25 cellular contexts compared by ENCODE assay signal in genomic region chr11:1586699-1587098, GRCh38. TPM values are rescaled to one million over a fixed set of nuclear protein-coding genes. Genes with fewer than 3 reads are reported as not detected.
DNase-seq lines count a peak whose midpoint lies in the region; ATAC-seq, FAIRE-seq and TF ChIP-seq lines count a peak whose summit lies in the region.
"Had no signal": no experiment of that assay in that cellular context is flagged by ENCODE, and none has a peak within 500 bp of the region (broad histone marks: within the 10 kb centered on the region; RNA-seq: fewer than 3 reads in every experiment).

No MANE protein-coding gene starts in this region.

- no peak for TF ChIP-seq CTCF in kidney (IDR thresholded peaks at IDR 0.05; ENCODE audit: borderline replicate concordance, extremely low read depth, insufficient read depth)
- TF ChIP-seq CTCF in sigmoid colon (IDR thresholded peaks at IDR 0.05) = no peak
- no peak for TF ChIP-seq CTCF in omental fat pad (IDR thresholded peaks at IDR 0.05)

- H3K36me3 ChIP-seq in CD4-positive, CD25-positive, alpha-beta regulatory T cell (ENCODE audit: control insufficient read depth, insufficient read depth, low read length) = no peaks in the 10 kb centered on the region
- H3K36me3 ChIP-seq in kidney (ENCODE audit: control insufficient read depth in 1 of 2, insufficient read depth in 2 of 2, low read length in 2 of 2) (no peaks in the 10 kb centered on the region), sigmoid colon (no peaks in the 10 kb centered on the region)

- peaks cover 6 to 47% (median 10%) of the 10 kb centered on the region in 4 donors for H3K4me1 Mint-ChIP-seq in CD4-positive, CD25-positive, alpha-beta regulatory T cell
- H3K4me1 Mint-ChIP-seq in activated naive CD8-positive, alpha-beta T cell treated with anti-CD3 and anti-CD28 coated beads for 36 hours = peaks cover 13% of the 10 kb centered on the region

- H3K9me3 ChIP-seq in CD4-positive, CD25-positive, alpha-beta regulatory T cell (ENCODE audit: control insufficient read depth in 2 of 2, low read length in 2 of 2) = no peaks in the 10 kb centered on the region
- H3K9me3 ChIP-seq in kidney (ENCODE audit: control insufficient read depth in 1 of 2, low read length in 2 of 2) = no peaks in the 10 kb centered on the region
- H3K9me3 ChIP-seq in sigmoid colon = no peaks in the 10 kb centered on the region
- H3K9me3 ChIP-seq: Caco-2 had no signal

- H3K27me3 Mint-ChIP-seq in CD4-positive, CD25-positive, alpha-beta regulatory T cell = peaks cover 8% of the 10 kb centered on the region
- H3K27me3 Mint-ChIP-seq in activated naive CD8-positive, alpha-beta T cell treated with anti-CD3 and anti-CD28 coated beads for 36 hours = peaks cover 42% of the 10 kb centered on the region

- H3K9ac ChIP-seq in kidney (ENCODE audit: low read length in 2 of 2) = no peak overlapping the region
- H3K9ac ChIP-seq: KMS-11 had no signal

- H3K36me3 Mint-ChIP-seq in CD4-positive, CD25-positive, alpha-beta regulatory T cell = no peaks in the 10 kb centered on the region
- H3K36me3 Mint-ChIP-seq in activated naive CD8-positive, alpha-beta T cell treated with anti-CD3 and anti-CD28 coated beads for 36 hours = peaks cover 5% of the 10 kb centered on the region

- intact Hi-C loops in kidney (cut with DNase I) (no loop called here), sigmoid colon (cut with DNase I) (no loop called here)

- peak overlapping the region in 2 of 3 donors; percentile 60 to 70 for H3K27ac Mint-ChIP-seq in CD4-positive, CD25-positive, alpha-beta regulatory T cell
- no peak overlapping the region for H3K27ac Mint-ChIP-seq in activated naive CD8-positive, alpha-beta T cell treated with anti-CD3 and anti-CD28 coated beads for 36 hours

- H3K4me1 ChIP-seq in CD4-positive, CD25-positive, alpha-beta regulatory T cell (ENCODE audit: control insufficient read depth, insufficient read depth, low read length, poor library complexity, severe bottlenecking) = peaks cover 35% of the 10 kb centered on the region
- no peaks in the 10 kb centered on the region for H3K4me1 ChIP-seq in kidney (ENCODE audit: control insufficient read depth in 1 of 2, insufficient read depth in 1 of 2, low read depth in 1 of 2, low read length in 2 of 2)
- H3K4me1 ChIP-seq in sigmoid colon = no peaks in the 10 kb centered on the region
- H3K4me1 ChIP-seq: Caco-2 had no signal

- no peak for TF ChIP-seq POLR2A in sigmoid colon (IDR thresholded peaks at IDR 0.05)

- FAIRE-seq in kidney (lab: Jason Lieb, UNC) = no peak
- FAIRE-seq: GM12878, H1, HepG2 had no signal

- H3K4me3 ChIP-seq in CD4-positive, CD25-positive, alpha-beta regulatory T cell (ENCODE audit: low read depth, low read length) = no peak overlapping the region
- no peak overlapping the region for H3K4me3 ChIP-seq in kidney (ENCODE audit: low read length in 2 of 2)
- H3K4me3 ChIP-seq in sigmoid colon = no peak overlapping the region
- H3K4me3 ChIP-seq: GM12878, PC-9 had no signal

- DNase-seq in CD4-positive, CD25-positive, alpha-beta regulatory T cell = no peak
- DNase-seq in NCI-H2171 (lab: John Stamatoyannopoulos, UW) (peak; percentile 69), kidney (peak; percentile 4), sigmoid colon (peak; percentile 44), omental fat pad (ENCODE audit: low spot score) (no peak)
- DNase-seq in activated naive CD8-positive, alpha-beta T cell treated with anti-CD3 and anti-CD28 coated beads for 36 hours = no peak
- DNase-seq in stimulated activated CD4-positive, alpha-beta T cell treated with anti-CD3 and anti-CD28 coated beads, Interleukin-4, amount 100 ng/mL, for 1 hour = no peak
- DNase-seq: Caco-2, DMS53, EL, NCI-H1436, NCI-H2029, NCI-H345, NCI-H524 treated with DMSO at 0.1 percent for 48 hours, PC-9, SIG-M5 had no signal

- WGBS in sigmoid colon, 2 donors = 71 to 81% methylated on average over 2 of the region's 2 CpGs

- no peaks in the 10 kb centered on the region for H3K27me3 ChIP-seq in CD4-positive, CD25-positive, alpha-beta regulatory T cell (ENCODE audit: control insufficient read depth, insufficient read depth, low read length)
- H3K27me3 ChIP-seq in sigmoid colon = no peaks in the 10 kb centered on the region

- TF ChIP-seq EP300 in sigmoid colon (IDR thresholded peaks at IDR 0.05) = no peak

- peaks cover 0 to 5% (median 0%) of the 10 kb centered on the region in 7 donors for H3K9me3 Mint-ChIP-seq in CD4-positive, CD25-positive, alpha-beta regulatory T cell
- H3K9me3 Mint-ChIP-seq in activated naive CD8-positive, alpha-beta T cell treated with anti-CD3 and anti-CD28 coated beads for 36 hours = peaks cover 6% of the 10 kb centered on the region

- peak overlapping the region in 1 of 4 donors; percentile 38 for H3K4me3 Mint-ChIP-seq in CD4-positive, CD25-positive, alpha-beta regulatory T cell
- H3K4me3 Mint-ChIP-seq in activated naive CD8-positive, alpha-beta T cell treated with anti-CD3 and anti-CD28 coated beads for 36 hours = no peak overlapping the region

- ATAC-seq in CD4-positive, CD25-positive, alpha-beta regulatory T cell (ENCODE audit: low read depth in 2 of 2) = no peak
- ATAC-seq in omental fat pad (ENCODE audit: low FRiP score) (no peak), HG03460 (IDR thresholded peaks at IDR 0.05; ENCODE audit: unreplicated experiment) (no peak)
- ATAC-seq: GM12878, HepG2, SK-N-SH treated with all-trans-retinoic acid at 6 μM for 48 hours had no signal

- H3K27ac ChIP-seq in CD4-positive, CD25-positive, alpha-beta regulatory T cell (ENCODE audit: insufficient read depth, low read length, poor library complexity, severe bottlenecking) = no peak overlapping the region
- H3K27ac ChIP-seq in kidney (ENCODE audit: low read depth in 2 of 2, low read length in 2 of 2) = no peak overlapping the region
- no peak overlapping the region for H3K27ac ChIP-seq in sigmoid colon
- H3K27ac ChIP-seq: KMS-11, PC-9, RWPE1 had no signal

RNA-seq across cellular contexts. Expression of gene KRTAP5-1, which starts 1.6 kb away (rescaled TPM):
- total RNA-seq in CD4-positive, CD25-positive, alpha-beta regulatory T cell = not detected
- polyA plus RNA-seq in CD4-positive, CD25-positive, alpha-beta regulatory T cell = not detected
- not detected for total RNA-seq in kidney
- not detected for polyA plus RNA-seq in kidney (ENCODE audit: insufficient read depth, low read depth, low replicate concordance)
- total RNA-seq in sigmoid colon = not detected
- polyA plus RNA-seq in sigmoid colon = not detected
- not detected for total RNA-seq in omental fat pad
- not detected for total RNA-seq in activated naive CD8-positive, alpha-beta T cell treated with anti-CD3 and anti-CD28 coated beads for 36 hours
- total RNA-seq: Caco-2; GM12878; H1; HepG2; M059J; PC-9; T-helper 1 cell treated with Interleukin-12 subunit alpha and Interleukin-12 subunit beta and Interleukin-4 antibody, amounts not matched to agents 30 ng/mL and 1 ng/mL, for 36 hours had no signal
- polyA plus RNA-seq: GM12878, H1, HepG2 had no signal

RNA-seq across cellular contexts. Expression of gene KRTAP5-2, which starts 11.4 kb away (rescaled TPM):
- 0.35 TPM for total RNA-seq in CD4-positive, CD25-positive, alpha-beta regulatory T cell
- polyA plus RNA-seq in CD4-positive, CD25-positive, alpha-beta regulatory T cell = not detected
- not detected for total RNA-seq in kidney
- not detected for polyA plus RNA-seq in kidney (ENCODE audit: insufficient read depth, low read depth, low replicate concordance)
- total RNA-seq in sigmoid colon = not detected
- polyA plus RNA-seq in sigmoid colon = under 1 TPM in 1 of 3 donors, not detected in 2; 0.29 TPM
- not detected for total RNA-seq in omental fat pad
- total RNA-seq in activated naive CD8-positive, alpha-beta T cell treated with anti-CD3 and anti-CD28 coated beads for 36 hours = not detected
- total RNA-seq: Caco-2; GM12878; H1; HepG2; M059J; PC-9; T-helper 1 cell treated with Interleukin-12 subunit alpha and Interleukin-12 subunit beta and Interleukin-4 antibody, amounts not matched to agents 30 ng/mL and 1 ng/mL, for 36 hours had no signal
- polyA plus RNA-seq: GM12878, H1, HepG2 had no signal

RNA-seq across cellular contexts. Expression of gene DUSP8, which starts 14.6 kb away (rescaled TPM):
- 71.7 TPM for total RNA-seq in CD4-positive, CD25-positive, alpha-beta regulatory T cell
- under 1 TPM; 0.05 to 0.19 (median 0.07) TPM for polyA plus RNA-seq in CD4-positive, CD25-positive, alpha-beta regulatory T cell
- total RNA-seq in kidney (9.1 TPM), sigmoid colon (1 to 10 TPM in 3 of 4 donors, under 1 TPM in 1; 0.66 to 4.4 (median 2.1) TPM), omental fat pad (1 to 10 TPM in 3 of 4 donors, under 1 TPM in 1; 0.47 to 5.6 (median 4.0) TPM)
- polyA plus RNA-seq in kidney (ENCODE audit: insufficient read depth, low read depth, low replicate concordance) (1.9 TPM), sigmoid colon (10 to 100 TPM in 1 of 3 donors, 1 to 10 TPM in 2; 6.6 to 12.7 (median 7.0) TPM)
- 1 to 10 TPM; 1.5 to 2.1 TPM for total RNA-seq in activated naive CD8-positive, alpha-beta T cell treated with anti-CD3 and anti-CD28 coated beads for 36 hours

RNA-seq across cellular contexts. Expression of gene KRTAP5-3, which starts 21.6 kb away (rescaled TPM):
- not detected for total RNA-seq in CD4-positive, CD25-positive, alpha-beta regulatory T cell
- not detected for polyA plus RNA-seq in CD4-positive, CD25-positive, alpha-beta regulatory T cell
- total RNA-seq in kidney (not detected), sigmoid colon (not detected), omental fat pad (not detected)
- polyA plus RNA-seq in kidney (ENCODE audit: insufficient read depth, low read depth, low replicate concordance) (not detected), sigmoid colon (not detected)
- total RNA-seq in activated naive CD8-positive, alpha-beta T cell treated with anti-CD3 and anti-CD28 coated beads for 36 hours = not detected
- total RNA-seq: Caco-2; GM12878; H1; HepG2; M059J; PC-9; T-helper 1 cell treated with Interleukin-12 subunit alpha and Interleukin-12 subunit beta and Interleukin-4 antibody, amounts not matched to agents 30 ng/mL and 1 ng/mL, for 36 hours had no signal
- polyA plus RNA-seq: GM12878, H1, HepG2 had no signal

RNA-seq across cellular contexts. Expression of gene KRTAP5-4, which starts 35.2 kb away (rescaled TPM):
- total RNA-seq in CD4-positive, CD25-positive, alpha-beta regulatory T cell = not detected
- not detected for polyA plus RNA-seq in CD4-positive, CD25-positive, alpha-beta regulatory T cell
- total RNA-seq in kidney = not detected
- polyA plus RNA-seq in kidney (ENCODE audit: insufficient read depth, low read depth, low replicate concordance) = not detected
- total RNA-seq in sigmoid colon = not detected
- not detected for polyA plus RNA-seq in sigmoid colon
- total RNA-seq in omental fat pad = not detected
- total RNA-seq in activated naive CD8-positive, alpha-beta T cell treated with anti-CD3 and anti-CD28 coated beads for 36 hours = not detected
- total RNA-seq: Caco-2; GM12878; H1; HepG2; M059J; PC-9; T-helper 1 cell treated with Interleukin-12 subunit alpha and Interleukin-12 subunit beta and Interleukin-4 antibody, amounts not matched to agents 30 ng/mL and 1 ng/mL, for 36 hours had no signal
- polyA plus RNA-seq: GM12878, H1, HepG2 had no signal

Comparison
In these comparisons a context has a peak if more than half of its experiments do, and no peak if none do; other contexts are left out.
1. DNase-seq: peak in NCI-H2171 (single experiment), kidney (single experiment) and sigmoid colon (single experiment); none in CD4-positive, CD25-positive, alpha-beta regulatory T cell (0 of 3), omental fat pad (single experiment), activated naive CD8-positive, alpha-beta T cell treated with anti-CD3 and anti-CD28 coated beads for 36 hours (single experiment) and stimulated activated CD4-positive, alpha-beta T cell treated with anti-CD3 and anti-CD28 coated beads, Interleukin-4, amount 100 ng/mL, for 1 hour (single experiment).